1 cellular context compared by ENCODE assay signal in the genomic region with DNA sequence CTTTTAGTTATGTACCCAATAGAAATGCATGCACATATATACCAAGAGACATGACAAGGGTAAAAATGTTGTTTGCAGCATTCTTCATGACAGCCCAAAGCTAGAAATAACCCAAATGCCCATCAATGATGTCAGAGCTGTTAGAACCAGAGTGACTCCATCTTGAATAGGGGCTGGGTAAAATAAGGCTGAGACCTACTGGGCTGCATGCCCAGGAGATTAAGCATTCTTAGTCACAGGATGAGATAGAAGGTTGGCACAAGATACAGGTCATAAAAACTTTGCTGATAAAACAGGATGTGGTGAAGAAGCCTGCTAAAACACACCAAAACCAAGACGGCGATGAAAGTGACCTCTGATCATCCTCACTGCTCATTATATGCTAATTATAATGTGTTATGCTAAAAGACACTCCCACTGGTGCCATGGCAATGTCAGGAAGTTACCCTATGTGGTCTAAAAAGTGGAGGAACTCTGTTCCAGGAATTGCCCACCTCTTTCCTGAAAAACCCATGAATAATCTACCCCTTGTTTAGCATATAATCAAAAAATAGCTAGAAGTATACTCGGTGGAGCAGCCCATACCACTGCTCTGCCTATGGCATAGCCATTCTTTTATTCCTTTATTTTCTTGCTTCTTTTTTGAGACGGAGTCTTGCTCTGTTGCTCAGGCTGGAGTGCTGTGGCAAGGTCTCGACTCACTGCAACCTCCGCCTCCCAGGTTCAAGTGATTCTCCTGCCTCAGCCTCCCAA.
TF ChIP-seq lines count a peak whose summit lies in the region.

No MANE protein-coding gene starts in this region.

TF ChIP-seq in K562, 482 proteins besides CTCF, POLR2A, EP300 and RAD21 (continued from another document):
- TF ChIP-seq, protein P1, sequence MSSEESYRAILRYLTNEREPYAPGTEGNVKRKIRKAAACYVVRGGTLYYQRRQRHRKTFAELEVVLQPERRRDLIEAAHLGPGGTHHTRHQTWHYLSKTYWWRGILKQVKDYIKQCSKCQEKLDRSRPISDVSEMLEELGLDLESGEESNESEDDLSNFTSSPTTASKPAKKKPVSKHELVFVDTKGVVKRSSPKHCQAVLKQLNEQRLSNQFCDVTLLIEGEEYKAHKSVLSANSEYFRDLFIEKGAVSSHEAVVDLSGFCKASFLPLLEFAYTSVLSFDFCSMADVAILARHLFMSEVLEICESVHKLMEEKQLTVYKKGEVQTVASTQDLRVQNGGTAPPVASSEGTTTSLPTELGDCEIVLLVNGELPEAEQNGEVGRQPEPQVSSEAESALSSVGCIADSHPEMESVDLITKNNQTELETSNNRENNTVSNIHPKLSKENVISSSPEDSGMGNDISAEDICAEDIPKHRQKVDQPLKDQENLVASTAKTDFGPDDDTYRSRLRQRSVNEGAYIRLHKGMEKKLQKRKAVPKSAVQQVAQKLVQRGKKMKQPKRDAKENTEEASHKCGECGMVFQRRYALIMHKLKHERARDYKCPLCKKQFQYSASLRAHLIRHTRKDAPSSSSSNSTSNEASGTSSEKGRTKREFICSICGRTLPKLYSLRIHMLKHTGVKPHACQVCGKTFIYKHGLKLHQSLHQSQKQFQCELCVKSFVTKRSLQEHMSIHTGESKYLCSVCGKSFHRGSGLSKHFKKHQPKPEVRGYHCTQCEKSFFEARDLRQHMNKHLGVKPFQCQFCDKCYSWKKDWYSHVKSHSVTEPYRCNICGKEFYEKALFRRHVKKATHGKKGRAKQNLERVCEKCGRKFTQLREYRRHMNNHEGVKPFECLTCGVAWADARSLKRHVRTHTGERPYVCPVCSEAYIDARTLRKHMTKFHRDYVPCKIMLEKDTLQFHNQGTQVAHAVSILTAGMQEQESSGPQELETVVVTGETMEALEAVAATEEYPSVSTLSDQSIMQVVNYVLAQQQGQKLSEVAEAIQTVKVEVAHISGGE (CRISPR knock-in tag; IDR thresholded peaks at IDR 0.05), result peak in 1 of 3 experiments; percentile 83; a peak in 3 of 6 replicates
- TF ChIP-seq FUS (optimal IDR thresholded peaks at IDR 0.05; ENCODE audit: low read depth, low read length), result no peak
